In the genomic region with DNA sequence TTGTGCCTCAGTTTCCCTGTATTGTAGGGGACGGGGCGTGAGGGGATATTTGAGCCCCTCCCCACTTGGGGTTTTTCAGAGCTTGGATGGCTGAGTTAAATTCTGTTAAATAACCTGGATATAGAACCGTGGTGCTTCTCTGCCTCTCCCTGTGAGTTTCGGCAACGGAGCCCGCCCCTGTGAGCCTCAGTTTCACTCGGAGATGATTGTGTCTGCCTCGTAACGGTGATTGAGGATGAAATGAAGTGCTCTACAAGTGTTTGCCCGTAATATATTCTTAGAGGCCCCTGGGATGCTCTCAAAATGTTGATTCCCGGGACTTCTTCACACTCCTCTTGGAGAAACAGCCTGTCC, we compare ENCODE assay signal across 8 cellular contexts. TPM values are rescaled to one million over a fixed set of nuclear protein-coding genes. Genes with fewer than 3 reads are reported as not detected.
A peak's percentile ranks its signal among the peaks of the same experiment; 100 is the strongest.
DNase-seq lines count a peak whose midpoint lies in the region; ATAC-seq, FAIRE-seq and TF ChIP-seq lines count a peak whose summit lies in the region.

No MANE protein-coding gene starts in this region.

- DNase-seq in GM12864 (ENCODE audit: low read depth): no peak
- DNase-seq in Panc1 (ENCODE audit: low read depth, low spot score): no peak
- no peak for DNase-seq in epithelial cell of prostate (ENCODE audit: low read depth, low spot score)
- DNase-seq in pancreas: no peak
- DNase-seq in amniotic stem cell (lab: John Stamatoyannopoulos, UW): no peak
- no peak for DNase-seq in midbrain (lab: John Stamatoyannopoulos, UW)
- no peak for DNase-seq in iPS-NIHi11 (ENCODE audit: low spot score)

- peak overlapping the region; percentile 96 for H3K27ac ChIP-seq in Panc1 (ENCODE audit: low read length)
- H3K27ac ChIP-seq in epithelial cell of prostate: peak overlapping the region; percentile 76
- peak overlapping the region; percentile 84 to 94 (median 87) for H3K27ac ChIP-seq in pancreas

- ATAC-seq in Panc1: no peak
- peak; percentile 7 to 25 (median 11) for ATAC-seq in pancreas
- no peak for ATAC-seq in HG03175 (IDR thresholded peaks at IDR 0.05; ENCODE audit: unreplicated experiment)

- H3K27me3 ChIP-seq in Panc1 (ENCODE audit: control insufficient read depth, insufficient read depth, low read length): no peaks in the 10 kb centered on the region
- no peaks in the 10 kb centered on the region for H3K27me3 ChIP-seq in pancreas

- BruUV-seq in Panc1 (replicated peaks; lab: Mats Ljungman, UMichigan): no TSS peak

- in situ Hi-C loops in Panc1 (cut with HindIII; ENCODE audit: low pct_unique_long_range_greater_than_20kb, low sequenced_read_pairs): no loop called here

- POLR2A ChIA-PET in Panc1 (lab: Charles Lee): interaction anchor here (0.6 kb wide), 2 partner anchors 15 to 224 kb away, joined by 3 to 4 read pairs; no protein-coding TSS in a partner anchor

- H3K4me3 ChIP-seq in GM12864 (ENCODE audit: low read depth, low read length) (peak overlapping the region; percentile 74), Panc1 (ENCODE audit: low read depth in 2 of 2, low read length in 2 of 2) (peak overlapping the region; percentile 89 to 94), pancreas (peak overlapping the region; percentile 70 to 96 (median 90))

- TF ChIP-seq CTCF in GM12864 (IDR thresholded peaks at IDR 0.05; ENCODE audit: low read depth, low read length, missing control alignments) (no peak), Panc1 (IDR thresholded peaks at IDR 0.05) (no peak), pancreas (IDR thresholded peaks at IDR 0.05) (no peak)

- intact Hi-C loops in Panc1 (cut with micrococcal nuclease; ENCODE audit: unreplicated experiment) (no loop called here), pancreas (cut with DNase I) (no loop called here)

- CTCF ChIA-PET in Panc1 (lab: Charles Lee): interaction anchor here (0.6 to 0.7 kb wide), 2 partner anchors 214 to 450 kb away, joined by 4 to 5 read pairs; no protein-coding TSS in a partner anchor

- H3K4me1 ChIP-seq in Panc1 (ENCODE audit: control insufficient read depth, insufficient read depth, low read length) (0 out of 2 replicates have a peak, but pooled peaks cover 5% of the 10 kb centered on the region), pancreas (peaks cover 0 to 9% (median 6%) of the 10 kb centered on the region in 3 donors)

- WGBS in pancreas, 2 donors: 3% methylated on average over 11 of the region's 11 CpGs

- H3K9me3 ChIP-seq in Panc1 (ENCODE audit: control insufficient read depth, insufficient read depth, low read depth, low read length) (no peaks in the 10 kb centered on the region), pancreas (no peaks in the 10 kb centered on the region)

- FAIRE-seq in pancreas (lab: Jason Lieb, UNC): no peak

- H3K36me3 ChIP-seq in Panc1 (ENCODE audit: control insufficient read depth, insufficient read depth, low read length) (peaks cover 5% of the 10 kb centered on the region; the same call in 1 of the 2 replicates), pancreas (no peaks in the 10 kb centered on the region)

RNA-seq across cellular contexts. Expression of gene KXD1, which starts 0.5 kb away (rescaled TPM):
- total RNA-seq in Panc1 (2021; ENCODE audit: unreplicated experiment) (106 TPM), pancreas (10 to 100 TPM; 33.4 to 46.2 (median 41.9) TPM)
- polyA plus RNA-seq in Panc1 (2012; ENCODE audit: insufficient read length): 143 TPM
- polyA plus RNA-seq in pancreas: 10 to 100 TPM; 48.7 to 66.9 TPM

RNA-seq across cellular contexts. Expression of gene UBA52, which starts 13.5 kb away (rescaled TPM):
- total RNA-seq in Panc1 (2021; ENCODE audit: unreplicated experiment) (907 TPM), pancreas (100 to 1,000 TPM; 522 to 838 (median 679) TPM)
- 1,116 TPM for polyA plus RNA-seq in Panc1 (2012; ENCODE audit: insufficient read length)
- polyA plus RNA-seq in pancreas: 100 to 1,000 TPM; 402 to 680 TPM

RNA-seq across cellular contexts. Expression of gene FKBP8, which starts 14.8 kb away (rescaled TPM):
- total RNA-seq in Panc1 (2021; ENCODE audit: unreplicated experiment): 182 TPM
- polyA plus RNA-seq in Panc1 (2012; ENCODE audit: insufficient read length): 479 TPM
- 100 to 1,000 TPM in 2 of 6 donors, 10 to 100 TPM in 4; 73.8 to 104 (median 87.9) TPM for total RNA-seq in pancreas
- 100 to 1,000 TPM; 198 to 218 TPM for polyA plus RNA-seq in pancreas

RNA-seq across cellular contexts. Expression of gene REX1BD, which starts 30.4 kb away (rescaled TPM):
- total RNA-seq in Panc1 (2021; ENCODE audit: unreplicated experiment) (32.0 TPM), pancreas (10 to 100 TPM; 30.0 to 46.2 (median 36.1) TPM)
- polyA plus RNA-seq in Panc1 (2012; ENCODE audit: insufficient read length): 45.7 TPM
- 100 to 1,000 TPM; 122 to 158 TPM for polyA plus RNA-seq in pancreas

RNA-seq across cellular contexts. Expression of gene ELL, which starts 36.3 kb away (rescaled TPM):
- total RNA-seq in Panc1 (2021; ENCODE audit: unreplicated experiment) (18.6 TPM), pancreas (10 to 100 TPM in 1 of 6 donors, 1 to 10 TPM in 5; 5.8 to 10.5 (median 9.3) TPM)
- polyA plus RNA-seq in Panc1 (2012; ENCODE audit: insufficient read length): 15.9 TPM
- polyA plus RNA-seq in pancreas: 10 to 100 TPM; 10.3 to 13.4 TPM

Comparison
In these comparisons a context has a peak if more than half of its experiments do, and no peak if none do; other contexts are left out.
1. ATAC-seq: peak in pancreas (4 of 4); none in Panc1 (single experiment) and HG03175 (single experiment).
2. Peak in every context shown above with its lines, with median percentiles within 50 percentile points of each other: H3K4me3 ChIP-seq and H3K27ac ChIP-seq.